24 cellular contexts compared by ENCODE assay signal in the genomic region with DNA sequence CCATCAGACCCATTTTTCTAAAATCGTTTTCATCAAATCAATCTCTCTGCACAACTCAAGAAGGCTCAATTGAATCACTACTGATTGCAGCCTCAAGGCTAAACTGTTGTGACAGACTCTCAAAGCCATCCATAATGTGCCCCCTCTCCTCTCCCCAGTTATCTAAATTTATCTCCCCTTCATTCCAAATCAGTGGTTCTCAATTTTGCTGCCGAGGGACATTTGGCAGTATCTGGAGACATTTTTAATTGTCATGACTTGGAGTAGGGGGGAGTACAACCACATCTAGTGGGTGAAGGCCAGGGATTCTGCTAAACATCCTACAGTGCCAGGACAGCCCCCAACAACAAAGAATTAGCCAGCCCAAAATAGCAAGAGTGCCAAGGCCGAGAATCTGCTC. TPM values are rescaled to one million over a fixed set of nuclear protein-coding genes. Genes with fewer than 3 reads are reported as not detected.
DNase-seq lines count a peak whose midpoint lies in the region; ATAC-seq and TF ChIP-seq lines count a peak whose summit lies in the region.
"Had no signal": no experiment of that assay in that cellular context is flagged by ENCODE, and none has a peak within 500 bp of the region (broad histone marks: within the 10 kb centered on the region; RNA-seq: fewer than 3 reads in every experiment).

No MANE protein-coding gene starts in this region.

- intact Hi-C loops in breast epithelium (cut with DNase I; ENCODE audit: low total_unique reads) (no loop called here), MCF 10A (cut with micrococcal nuclease) (no loop called here), sigmoid colon (cut with DNase I) (no loop called here)

- no peak overlapping the region for H3K4me3 ChIP-seq in breast epithelium
- H3K4me3 ChIP-seq in Karpas-422 (ENCODE audit: low read length): no peak overlapping the region
- peak overlapping the region; percentile 4 for H3K4me3 ChIP-seq in endodermal cell (ENCODE audit: low read length)
- H3K4me3 ChIP-seq in sigmoid colon: no peak overlapping the region

- no peak for ATAC-seq in HG02623 (IDR thresholded peaks at IDR 0.05; ENCODE audit: unreplicated experiment)
- ATAC-seq: HepG2 had no signal

- no peaks in the 10 kb centered on the region for H3K27me3 Mint-ChIP-seq in MCF 10A (ENCODE audit: insufficient read depth, unreplicated experiment)
- no peaks in the 10 kb centered on the region for H3K27me3 Mint-ChIP-seq in endodermal cell (ENCODE audit: insufficient read depth)
- H3K27me3 Mint-ChIP-seq: CD4-positive, CD25-positive, alpha-beta regulatory T cell had no signal

- H3K27me3 ChIP-seq in breast epithelium: no peaks in the 10 kb centered on the region
- H3K27me3 ChIP-seq in Karpas-422 (ENCODE audit: low read length): no peaks in the 10 kb centered on the region; the same call in 1 of the 2 replicates
- no peaks in the 10 kb centered on the region for H3K27me3 ChIP-seq in endodermal cell (ENCODE audit: control insufficient read depth, insufficient read depth, low read length, poor library complexity, severe bottlenecking)
- no peaks in the 10 kb centered on the region for H3K27me3 ChIP-seq in sigmoid colon

- H3K9me2 ChIP-seq in Karpas-422 (replicated peaks; ENCODE audit: insufficient read depth, low read length): no peaks in the 10 kb centered on the region

- H3K4me1 ChIP-seq in breast epithelium (no peaks in the 10 kb centered on the region), Karpas-422 (ENCODE audit: low read length) (no peaks in the 10 kb centered on the region), endodermal cell (ENCODE audit: control insufficient read depth, insufficient read depth, low read length) (peaks cover 12% of the 10 kb centered on the region), sigmoid colon (peaks cover 0 to 52% (median 43%) of the 10 kb centered on the region in 4 donors)

- POLR2A ChIA-PET in MCF 10A (lab: Yijun Ruan, JAX): interaction anchor here (0.6 kb wide), 1 partner anchor 12 kb away, joined by 3 read pairs; no protein-coding TSS in a partner anchor

- H3K27ac ChIP-seq in breast epithelium (peak overlapping the region; percentile 76 to 87), Karpas-422 (ENCODE audit: low read length) (no peak overlapping the region), endodermal cell (ENCODE audit: low read depth, low read length) (no peak overlapping the region), sigmoid colon (peak overlapping the region in 3 of 4 donors; percentile 60 to 71 (median 69))

- H3K4me3 Mint-ChIP-seq in MCF 10A (ENCODE audit: unreplicated experiment) (no peak overlapping the region), endodermal cell (no peak overlapping the region)
- H3K4me3 Mint-ChIP-seq: CD4-positive, CD25-positive, alpha-beta regulatory T cell had no signal

- H3K36me3 Mint-ChIP-seq in MCF 10A (ENCODE audit: insufficient read depth, unreplicated experiment) (peaks cover under 1% of the 10 kb centered on the region), endodermal cell (ENCODE audit: low read depth) (peaks cover 8% of the 10 kb centered on the region)

- H4K20me1 ChIP-seq in Karpas-422 (ENCODE audit: insufficient read depth, low read depth, low read length): peaks cover 32% of the 10 kb centered on the region

- H3K36me3 ChIP-seq in breast epithelium: no peaks in the 10 kb centered on the region
- H3K36me3 ChIP-seq in Karpas-422 (ENCODE audit: insufficient read depth, low read length): no peaks in the 10 kb centered on the region
- H3K36me3 ChIP-seq in endodermal cell (ENCODE audit: control insufficient read depth, insufficient read depth, low read length): no peaks in the 10 kb centered on the region
- H3K36me3 ChIP-seq in sigmoid colon: no peaks in the 10 kb centered on the region

- DNase-seq in breast epithelium (ENCODE audit: low spot score in 2 of 2) (no peak), MCF 10A (ENCODE audit: unreplicated experiment) (no peak), Karpas-422 (peak; percentile 32), endodermal cell (no peak), sigmoid colon (no peak), midbrain (lab: John Stamatoyannopoulos, UW) (no peak)
- DNase-seq in stimulated activated CD4-positive, alpha-beta T cell treated with anti-CD3 and anti-CD28 coated beads, Interleukin-4, amount 100 ng/mL, for 24 hours: no peak
- DNase-seq: 8988T; ACHN; CD4-positive, CD25-positive, alpha-beta regulatory T cell; Kasumi-1; MV-4-11; NCI-H1105; NCI-H146; NCI-H1930; NCI-H2107; NCI-H524; NCI-H774 had no signal

- no peak overlapping the region for H3K4me2 ChIP-seq in Karpas-422 (ENCODE audit: low read depth, low read length, poor library complexity, severe bottlenecking)

- H3K79me2 ChIP-seq in Karpas-422 (ENCODE audit: low read length): 0 out of 2 replicates have a peak, but pooled peaks cover 2% of the 10 kb centered on the region

- H2AFZ ChIP-seq in Karpas-422 (ENCODE audit: low read length): no peak overlapping the region

- no peak overlapping the region for H3K9ac ChIP-seq in Karpas-422 (ENCODE audit: low read length)
- no peak overlapping the region for H3K9ac ChIP-seq in endodermal cell (ENCODE audit: extremely low read depth, low read length, poor library complexity, severe bottlenecking)

- TF ChIP-seq CTCF in breast epithelium (IDR thresholded peaks at IDR 0.05) (no peak), MCF 10A (IDR thresholded peaks at IDR 0.05; ENCODE audit: unreplicated experiment) (no peak), endodermal cell (conservative IDR thresholded peaks at IDR 0.05) (no peak), sigmoid colon (IDR thresholded peaks at IDR 0.05) (no peak)

- TF ChIP-seq EP300 in sigmoid colon (IDR thresholded peaks at IDR 0.05): no peak

- no peak overlapping the region for H3K27ac Mint-ChIP-seq in MCF 10A (ENCODE audit: low read depth, unreplicated experiment)
- no peak overlapping the region for H3K27ac Mint-ChIP-seq in endodermal cell
- H3K27ac Mint-ChIP-seq: CD4-positive, CD25-positive, alpha-beta regulatory T cell had no signal

- no peak for TF ChIP-seq POLR2A in breast epithelium (IDR thresholded peaks at IDR 0.05)
- TF ChIP-seq POLR2A in sigmoid colon (IDR thresholded peaks at IDR 0.05): no peak

- no peaks in the 10 kb centered on the region for H3K9me3 Mint-ChIP-seq in MCF 10A (ENCODE audit: unreplicated experiment)
- H3K9me3 Mint-ChIP-seq in endodermal cell: peaks cover 4% of the 10 kb centered on the region

- CTCF ChIA-PET in MCF 10A (lab: Yijun Ruan, JAX): no interaction called here

- 91 to 94% methylated on average over 2 to 3 of the region's 3 CpGs for WGBS in endodermal cell (ENCODE audit: insufficient coverage in 1 of 2, insufficient read length in 1 of 2), 2 experiments
- WGBS in sigmoid colon, 2 donors: 87 to 90% methylated on average over 3 of the region's 3 CpGs

- no peaks in the 10 kb centered on the region for H3K9me3 ChIP-seq in breast epithelium
- no peaks in the 10 kb centered on the region; the same call in 1 of the 2 replicates for H3K9me3 ChIP-seq in Karpas-422 (ENCODE audit: low read length)
- peaks cover 17% of the 10 kb centered on the region for H3K9me3 ChIP-seq in endodermal cell (ENCODE audit: control insufficient read depth, low read length)
- H3K9me3 ChIP-seq in sigmoid colon: peaks cover 0 to 4% (median 2%) of the 10 kb centered on the region in 4 donors

- no TSS peak for BruUV-seq in MCF 10A (replicated peaks; lab: Mats Ljungman, UMichigan)

- peaks cover 9% of the 10 kb centered on the region for H3K4me1 Mint-ChIP-seq in MCF 10A (ENCODE audit: insufficient read depth, unreplicated experiment)
- H3K4me1 Mint-ChIP-seq in endodermal cell: peaks cover 18% of the 10 kb centered on the region

RNA-seq across cellular contexts. Expression of a gene that starts 9.2 kb away (rescaled TPM):
- total RNA-seq in breast epithelium (10 to 100 TPM in 2 of 3 donors, 1 to 10 TPM in 1; 6.7 to 40.7 (median 21.0) TPM), MCF 10A (2022) (23.0 and 26.9 TPM in 2 replicates), endodermal cell (10 to 100 TPM; 19.9 to 22.1 TPM), sigmoid colon (10 to 100 TPM; 12.7 to 21.0 (median 16.7) TPM)
- 1.4 and 3.5 TPM in 2 replicates for total RNA-seq in Karpas-422 (2014; rRNA removed; shearing (Covaris generic); ENCODE audit: low replicate concordance)
- 5.9 TPM for polyA plus RNA-seq in endodermal cell (2013, experiment 1 of 2)
- 5.8 TPM for polyA plus RNA-seq in endodermal cell (2013, experiment 2 of 2)
- 1 to 10 TPM in 2 of 3 donors, under 1 TPM in 1; 0.60 to 4.0 (median 2.3) TPM for polyA plus RNA-seq in sigmoid colon

RNA-seq across cellular contexts. Expression of a gene that starts 42.5 kb away (rescaled TPM):
- total RNA-seq in breast epithelium: 1 to 10 TPM in 2 of 3 donors, not detected in 1; 2.0 to 8.8 TPM
- total RNA-seq in MCF 10A (2022): 7.9 and 11.9 TPM in 2 replicates
- not detected in 2 replicates for total RNA-seq in Karpas-422 (2014; rRNA removed; shearing (Covaris generic); ENCODE audit: low replicate concordance)
- total RNA-seq in endodermal cell: under 1 TPM in 1 of 2 donors, not detected in 1; 0.09 TPM
- polyA plus RNA-seq in endodermal cell (2013, experiment 1 of 2): 0.18 TPM
- not detected for polyA plus RNA-seq in endodermal cell (2013, experiment 2 of 2)
- total RNA-seq in sigmoid colon: under 1 TPM in 2 of 4 donors, not detected in 2; under 0.01 to 0.16 TPM
- 10 to 100 TPM in 1 of 3 donors, 1 to 10 TPM in 2; 3.0 to 36.2 (median 9.2) TPM for polyA plus RNA-seq in sigmoid colon
- total RNA-seq: CD4-positive, CD25-positive, alpha-beta regulatory T cell; H4; HepG2; HT-29; M059J had no signal
- polyA plus RNA-seq: BJ; CD4-positive, CD25-positive, alpha-beta regulatory T cell; HepG2 had no signal

Comparison
In these comparisons a context has a peak if more than half of its experiments do, and no peak if none do; other contexts are left out.
1. H3K27ac ChIP-seq: peak in breast epithelium (2 of 2) and sigmoid colon (3 of 4); none in Karpas-422 (single experiment) and endodermal cell (single experiment).